Comparison of ENCODE assay signal across 19 cellular contexts in the genomic region with DNA sequence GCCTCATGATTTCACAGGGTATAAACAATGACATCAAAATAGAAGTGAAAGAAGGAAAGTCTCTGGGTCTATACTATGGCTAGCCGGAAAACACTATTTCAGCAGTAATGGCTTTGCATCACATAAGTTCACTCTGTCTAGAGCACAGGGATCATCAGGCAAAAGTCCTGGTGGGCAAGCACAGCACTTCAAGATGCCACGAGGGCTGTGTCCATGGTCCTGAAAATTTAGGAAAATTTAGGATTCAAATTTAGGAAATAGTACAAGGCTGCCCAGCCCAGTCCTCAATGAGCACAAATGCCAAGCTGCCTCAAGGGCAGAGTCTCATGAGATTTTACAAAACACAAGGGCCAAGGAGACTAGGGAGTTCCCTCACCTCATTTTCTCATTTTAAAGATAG. TPM values are rescaled to one million over a fixed set of nuclear protein-coding genes. Genes with fewer than 3 reads are reported as not detected.
DNase-seq lines count a peak whose midpoint lies in the region; ATAC-seq and TF ChIP-seq lines count a peak whose summit lies in the region.
"Had no signal": no experiment of that assay in that cellular context is flagged by ENCODE, and none has a peak within 500 bp of the region (broad histone marks: within the 10 kb centered on the region; RNA-seq: fewer than 3 reads in every experiment).

No MANE protein-coding gene starts in this region.

- CTCF ChIA-PET in AG04450 (lab: Charles Lee) = no interaction called here
- CTCF ChIA-PET in HEK293 (lab: Yijun Ruan, JAX) = interaction anchor here (1.5 kb wide), 1 partner anchor 661 kb away, joined by 6 read pairs; no protein-coding TSS in a partner anchor

- H3K9me3 ChIP-seq in AG04450 (ENCODE audit: control insufficient read depth, insufficient read depth, low read length) (no peaks in the 10 kb centered on the region), HEK293 (ENCODE audit: control insufficient read depth, insufficient read depth, low read depth, low read length) (no peaks in the 10 kb centered on the region)
- H3K9me3 ChIP-seq: gastroesophageal sphincter had no signal

- no peak overlapping the region for H3K4me3 ChIP-seq in AG04450 (ENCODE audit: low read depth, low read length)
- H3K4me3 ChIP-seq in HEK293 (ENCODE audit: low read depth, low read length) = no peak overlapping the region
- H3K4me3 ChIP-seq: gastroesophageal sphincter had no signal

- POLR2A ChIA-PET in AG04450 (lab: Yijun Ruan, JAX) (no interaction called here), HEK293 (lab: Yijun Ruan, JAX) (no interaction called here)

- no peaks in the 10 kb centered on the region for H3K36me3 ChIP-seq in HEK293 (ENCODE audit: control insufficient read depth in 2 of 2, insufficient read depth in 1 of 2, low read length in 2 of 2)
- H3K36me3 ChIP-seq: gastroesophageal sphincter had no signal

- H3K4me1 ChIP-seq in HEK293 (ENCODE audit: control insufficient read depth, insufficient read depth, low read length) = no peaks in the 10 kb centered on the region

- no peaks in the 10 kb centered on the region for H3K27me3 ChIP-seq in AG04450 (ENCODE audit: control insufficient read depth, insufficient read depth, low read length)
- H3K27me3 ChIP-seq: gastroesophageal sphincter had no signal

- DNase-seq in AG04450 (ENCODE audit: low read depth, low spot score) (no peak), astrocyte of the hippocampus (ENCODE audit: low read depth, low spot score) (peak; percentile 35), left kidney (ENCODE audit: low read depth, low spot score) (peak; percentile 68), activated gamma-delta T cell (lab: John Stamatoyannopoulos, UW) (no peak), NCI-H187 treated with DMSO at 0.1 percent for 48 hours (lab: John Stamatoyannopoulos, UW) (no peak), amniotic stem cell (lab: John Stamatoyannopoulos, UW) (no peak)
- DNase-seq: ACHN; activated CD4-positive, alpha-beta T cell treated with anti-CD3 and anti-CD28 coated beads, Interleukin-2, amount 50 U/mL, for 48 hours; CD4-positive, alpha-beta T cell; erythroblast; GF-D8; naive B cell; NCI-H1105; NCI-H2081; substantia nigra; T-cell had no signal

- no peak overlapping the region for H3K27ac ChIP-seq in AG04450 (ENCODE audit: low read depth, low read length)
- no peak overlapping the region for H3K27ac ChIP-seq in HEK293 (ENCODE audit: extremely low read depth, low read depth, low read length)
- H3K27ac ChIP-seq: gastroesophageal sphincter had no signal

- 0 out of 2 replicates have a peak, but pooled peaks have one; percentile 6 for TF ChIP-seq CTCF in AG04450 (IDR thresholded peaks at IDR 0.05; ENCODE audit: low read depth, low read length)
- no peak for TF ChIP-seq CTCF in HEK293 (tag by site-specific recombination; IDR thresholded peaks at IDR 0.05)

- ATAC-seq in HG02678 (IDR thresholded peaks at IDR 0.05; ENCODE audit: unreplicated experiment) = no peak
- ATAC-seq: gastroesophageal sphincter, T-cell had no signal

TF ChIP-seq in HEK293, 187 proteins besides CTCF, POLR2A, EP300 and RAD21:
- TF ChIP-seq, protein P1, sequence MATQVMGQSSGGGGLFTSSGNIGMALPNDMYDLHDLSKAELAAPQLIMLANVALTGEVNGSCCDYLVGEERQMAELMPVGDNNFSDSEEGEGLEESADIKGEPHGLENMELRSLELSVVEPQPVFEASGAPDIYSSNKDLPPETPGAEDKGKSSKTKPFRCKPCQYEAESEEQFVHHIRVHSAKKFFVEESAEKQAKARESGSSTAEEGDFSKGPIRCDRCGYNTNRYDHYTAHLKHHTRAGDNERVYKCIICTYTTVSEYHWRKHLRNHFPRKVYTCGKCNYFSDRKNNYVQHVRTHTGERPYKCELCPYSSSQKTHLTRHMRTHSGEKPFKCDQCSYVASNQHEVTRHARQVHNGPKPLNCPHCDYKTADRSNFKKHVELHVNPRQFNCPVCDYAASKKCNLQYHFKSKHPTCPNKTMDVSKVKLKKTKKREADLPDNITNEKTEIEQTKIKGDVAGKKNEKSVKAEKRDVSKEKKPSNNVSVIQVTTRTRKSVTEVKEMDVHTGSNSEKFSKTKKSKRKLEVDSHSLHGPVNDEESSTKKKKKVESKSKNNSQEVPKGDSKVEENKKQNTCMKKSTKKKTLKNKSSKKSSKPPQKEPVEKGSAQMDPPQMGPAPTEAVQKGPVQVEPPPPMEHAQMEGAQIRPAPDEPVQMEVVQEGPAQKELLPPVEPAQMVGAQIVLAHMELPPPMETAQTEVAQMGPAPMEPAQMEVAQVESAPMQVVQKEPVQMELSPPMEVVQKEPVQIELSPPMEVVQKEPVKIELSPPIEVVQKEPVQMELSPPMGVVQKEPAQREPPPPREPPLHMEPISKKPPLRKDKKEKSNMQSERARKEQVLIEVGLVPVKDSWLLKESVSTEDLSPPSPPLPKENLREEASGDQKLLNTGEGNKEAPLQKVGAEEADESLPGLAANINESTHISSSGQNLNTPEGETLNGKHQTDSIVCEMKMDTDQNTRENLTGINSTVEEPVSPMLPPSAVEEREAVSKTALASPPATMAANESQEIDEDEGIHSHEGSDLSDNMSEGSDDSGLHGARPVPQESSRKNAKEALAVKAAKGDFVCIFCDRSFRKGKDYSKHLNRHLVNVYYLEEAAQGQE (tag by site-specific recombination; IDR thresholded peaks at IDR 0.05) = peak; percentile 75
- no peak for TF ChIP-seq TCF7L2 (IDR thresholded peaks at IDR 0.05; ENCODE audit: borderline replicate concordance, low read depth, low read length)

RNA-seq across cellular contexts. Expression of a gene that starts 54.1 kb away (rescaled TPM):
- 2.2 and 2.9 TPM in 2 replicates for polyA plus RNA-seq in AG04450 (2011; rRNA removed)
- polyA minus RNA-seq in AG04450 (2011; rRNA and poly(A)+ RNA removed) = 13.1 and 17.8 TPM in 2 replicates

Comparison
In these comparisons a context has a peak if more than half of its experiments do, and no peak if none do; other contexts are left out.
1. DNase-seq: peak in astrocyte of the hippocampus (single experiment) and left kidney (single experiment); none in AG04450 (single experiment), activated gamma-delta T cell (single experiment), NCI-H187 treated with DMSO at 0.1 percent for 48 hours (single experiment) and amniotic stem cell (single experiment).